In genomic region chr12:32208355-32208754, GRCh38 we compare ENCODE assay signal across 20 cellular contexts.
A peak's percentile ranks its signal among the peaks of the same experiment; 100 is the strongest.
DNase-seq lines count a peak whose midpoint lies in the region; ATAC-seq, FAIRE-seq and TF ChIP-seq lines count a peak whose summit lies in the region.
"Had no signal": no experiment of that assay in that cellular context is flagged by ENCODE, and none has a peak within 500 bp of the region (broad histone marks: within the 10 kb centered on the region; RNA-seq: fewer than 3 reads in every experiment).

No MANE protein-coding gene starts in this region.

- H3K27me3 ChIP-seq in foreskin keratinocyte = no peaks in the 10 kb centered on the region
- H3K27me3 ChIP-seq: SJSA1 had no signal

- peak overlapping the region in 4 of 5 experiments; percentile 40 to 73 (median 54) for H3K27ac Mint-ChIP-seq in brain
- H3K27ac Mint-ChIP-seq in stimulated activated memory B cell treated with anti-CD40 and anti-IgM and Interleukin-4, amounts not matched to agents 10 μg/mL and 1 μg/mL and 100 μg/mL, for 72 hours = peak overlapping the region; percentile 48
- H3K27ac Mint-ChIP-seq: CD4-positive, alpha-beta T cell had no signal

- H3K36me3 Mint-ChIP-seq in brain = peaks cover 33% of the 10 kb centered on the region
- peaks cover 13% of the 10 kb centered on the region for H3K36me3 Mint-ChIP-seq in stimulated activated memory B cell treated with anti-CD40 and anti-IgM and Interleukin-4, amounts not matched to agents 10 μg/mL and 1 μg/mL and 100 μg/mL, for 72 hours

- no peak for ATAC-seq in stimulated activated memory B cell treated with anti-CD40 and anti-IgM and Interleukin-4, amounts not matched to agents 10 μg/mL and 1 μg/mL and 100 μg/mL, for 72 hours
- ATAC-seq in foreskin keratinocyte = no peak
- ATAC-seq in GM18498 (IDR thresholded peaks at IDR 0.05; ENCODE audit: unreplicated experiment) = no peak

- no peak overlapping the region for H3K27ac ChIP-seq in foreskin keratinocyte
- H3K27ac ChIP-seq: SJSA1 had no signal

- H3K27me3 Mint-ChIP-seq in brain = no peaks in the 10 kb centered on the region
- H3K27me3 Mint-ChIP-seq in stimulated activated memory B cell treated with anti-CD40 and anti-IgM and Interleukin-4, amounts not matched to agents 10 μg/mL and 1 μg/mL and 100 μg/mL, for 72 hours = no peaks in the 10 kb centered on the region
- H3K27me3 Mint-ChIP-seq: CD4-positive, alpha-beta T cell had no signal

- no peak overlapping the region for H3K4me3 Mint-ChIP-seq in brain
- no peak overlapping the region for H3K4me3 Mint-ChIP-seq in stimulated activated memory B cell treated with anti-CD40 and anti-IgM and Interleukin-4, amounts not matched to agents 10 μg/mL and 1 μg/mL and 100 μg/mL, for 72 hours
- H3K4me3 Mint-ChIP-seq: CD4-positive, alpha-beta T cell had no signal

- peaks cover 16% of the 10 kb centered on the region for H3K4me1 ChIP-seq in foreskin keratinocyte
- H3K4me1 ChIP-seq: SJSA1 had no signal

- H3K9me3 Mint-ChIP-seq in brain = peaks cover 3 to 12% (median 7%) of the 10 kb centered on the region in 5 experiments
- H3K9me3 Mint-ChIP-seq in stimulated activated memory B cell treated with anti-CD40 and anti-IgM and Interleukin-4, amounts not matched to agents 10 μg/mL and 1 μg/mL and 100 μg/mL, for 72 hours = peaks cover 2% of the 10 kb centered on the region
- H3K9me3 Mint-ChIP-seq: CD4-positive, alpha-beta T cell had no signal

- TF ChIP-seq CTCF in D721Med (IDR thresholded peaks at IDR 0.05; ENCODE audit: insufficient read depth, missing control alignments) (no peak), brain (conservative IDR thresholded peaks at IDR 0.05) (no peak), foreskin keratinocyte (conservative IDR thresholded peaks at IDR 0.05) (no peak)

- peak; percentile 16 for FAIRE-seq in D721Med (lab: Jason Lieb, UNC)
- FAIRE-seq in GM19239 (lab: Jason Lieb, UNC) = peak; percentile 75
- FAIRE-seq: RCC 7860 had no signal

- peaks cover 46% of the 10 kb centered on the region for H3K4me1 Mint-ChIP-seq in brain
- H3K4me1 Mint-ChIP-seq in stimulated activated memory B cell treated with anti-CD40 and anti-IgM and Interleukin-4, amounts not matched to agents 10 μg/mL and 1 μg/mL and 100 μg/mL, for 72 hours = peaks cover 18% of the 10 kb centered on the region

- no peak for DNase-seq in D721Med (ENCODE audit: insufficient read length, low spot score)
- DNase-seq in GM19239 (ENCODE audit: insufficient read length, low spot score) = no peak
- no peak for DNase-seq in foreskin keratinocyte
- DNase-seq in activated CD4-positive, alpha-beta T cell treated with anti-CD3 and anti-CD28 coated beads, Interleukin-2, amount 50 U/mL, for 48 hours = no peak
- DNase-seq: CD4-positive, alpha-beta T cell; COR-L47; DMS153; GDM1; MM.1S; NCI-H1092; NCI-H1436 treated with DMSO at 0.1 percent for 48 hours; NCI-H226; NCI-H510A treated with DMSO at 0.1 percent for 48 hours; NCI-H748 treated with DMSO at 0.1 percent for 48 hours; OCI-M1 had no signal
